Comparison of ENCODE assay signal across 13 cellular contexts in genomic region chr1:6961905-6962304, GRCh38.
DNase-seq lines count a peak whose midpoint lies in the region; TF ChIP-seq lines count a peak whose summit lies in the region.
"Had no signal": no experiment of that assay in that cellular context is flagged by ENCODE, and none has a peak within 500 bp of the region (broad histone marks: within the 10 kb centered on the region; RNA-seq: fewer than 3 reads in every experiment).

No MANE protein-coding gene starts in this region.

- H3K9ac ChIP-seq in H9 (ENCODE audit: extremely low read depth, insufficient read length, low read length) (peak overlapping the region; percentile 20), rectal smooth muscle tissue (ENCODE audit: low read length) (no peak overlapping the region), Karpas-422 (ENCODE audit: low read length) (no peak overlapping the region)

- no peak overlapping the region for H2BK5ac ChIP-seq in H9 (ENCODE audit: insufficient read length, low read length)

- no peaks in the 10 kb centered on the region for H3K9me3 ChIP-seq in H9 (ENCODE audit: control insufficient read depth, low read depth, low read length)
- no peaks in the 10 kb centered on the region for H3K9me3 ChIP-seq in right atrium auricular region
- no peaks in the 10 kb centered on the region for H3K9me3 ChIP-seq in Karpas-422 (ENCODE audit: low read length)
- H3K9me3 ChIP-seq: gastroesophageal sphincter had no signal

- H3K9me3 Mint-ChIP-seq in H9, result no peaks in the 10 kb centered on the region; a peak in 1 of 5 replicates

- peak overlapping the region in 2 of 3 experiments; percentile 18 to 65; a peak in 3 of 7 replicates for H3K27ac Mint-ChIP-seq in H9
- H3K27ac Mint-ChIP-seq: activated CD8-positive, alpha-beta memory T cell treated with anti-CD3 and anti-CD28 coated beads, Interleukin-2, amount 10 ng/mL, durations not matched to agents 7 days and 5 days had no signal

- peaks cover 0 to 6% (median 0%) of the 10 kb centered on the region in 3 experiments; a peak in 1 of 7 replicates for H3K36me3 Mint-ChIP-seq in H9 (ENCODE audit: insufficient read depth in 1 of 3, low read depth in 3 of 3)
- H3K36me3 Mint-ChIP-seq: activated CD8-positive, alpha-beta memory T cell treated with anti-CD3 and anti-CD28 coated beads, Interleukin-2, amount 10 ng/mL, durations not matched to agents 7 days and 5 days had no signal

- H3K23ac ChIP-seq in H9 (ENCODE audit: insufficient read length, low read depth, low read length), result no peak overlapping the region

- H3K4me3 ChIP-seq in right atrium auricular region (peak overlapping the region; percentile 19 to 34), rectal smooth muscle tissue (ENCODE audit: low read length) (peak overlapping the region; percentile 35), Karpas-422 (ENCODE audit: low read length) (no peak overlapping the region)
- H3K4me3 ChIP-seq: lung had no signal

- TF ChIP-seq CTCF in H9 (conservative IDR thresholded peaks at IDR 0.05) (no peak), VCaP (conservative IDR thresholded peaks at IDR 0.05) (no peak), right atrium auricular region (IDR thresholded peaks at IDR 0.05) (no peak)

- H2BK20ac ChIP-seq in H9 (ENCODE audit: low read depth, low read length, poor library complexity, severe bottlenecking), result no peak overlapping the region

- H3K36me3 ChIP-seq in right atrium auricular region (no peaks in the 10 kb centered on the region), rectal smooth muscle tissue (ENCODE audit: control insufficient read depth, insufficient read depth, low read length) (no peaks in the 10 kb centered on the region), Karpas-422 (ENCODE audit: insufficient read depth, low read length) (no peaks in the 10 kb centered on the region)
- H3K36me3 ChIP-seq: gastroesophageal sphincter had no signal

- no peak overlapping the region for H3K56ac ChIP-seq in H9 (ENCODE audit: insufficient read length, low read depth, low read length)

- H2BK12ac ChIP-seq in H9 (ENCODE audit: insufficient read length, low read depth, low read length), result no peak overlapping the region

- peak overlapping the region; percentile 79 to 85 for H3K4me3 Mint-ChIP-seq in H9

- H4K8ac ChIP-seq in H9 (replicated peaks; ENCODE audit: insufficient read length, low read depth, low read length), result no peak overlapping the region

- WGBS in H9 (ENCODE audit: extremely low coverage, insufficient read length, low lambda C conversion rate), result no CpG with 5 or more reads among the region's 23 CpGs

- no peak overlapping the region for H4K5ac ChIP-seq in H9 (ENCODE audit: insufficient read length, low read depth, low read length)

- no peak overlapping the region for H3K18ac ChIP-seq in H9 (ENCODE audit: insufficient read length, low read depth, low read length)

- H4K20me1 ChIP-seq in H9 (ENCODE audit: control insufficient read depth, insufficient read depth, insufficient read length) (no peaks in the 10 kb centered on the region), Karpas-422 (ENCODE audit: insufficient read depth, low read depth, low read length) (no peaks in the 10 kb centered on the region)

- no peaks in the 10 kb centered on the region for H3K9me2 ChIP-seq in Karpas-422 (replicated peaks; ENCODE audit: insufficient read depth, low read length)

- H3T11ph ChIP-seq in H9 (ENCODE audit: low read length), result no peak overlapping the region

- H3K27ac ChIP-seq in H9 (ENCODE audit: insufficient read length, low read depth, low read length) (no peak overlapping the region), VCaP (peak overlapping the region; percentile 95; the same call in 1 of the 2 replicates), right atrium auricular region (peak overlapping the region; percentile 51 to 77), rectal smooth muscle tissue (ENCODE audit: low read depth, low read length) (no peak overlapping the region), Karpas-422 (ENCODE audit: low read length) (no peak overlapping the region)

- peaks cover 45 to 52% of the 10 kb centered on the region in 2 experiments for H3K4me1 Mint-ChIP-seq in H9

- H3K4ac ChIP-seq in H9 (ENCODE audit: low read depth, low read length), result no peak overlapping the region

- no peaks in the 10 kb centered on the region for H3K79me1 ChIP-seq in H9 (ENCODE audit: insufficient read depth, low read depth, low read length, poor library complexity, severe bottlenecking)

- peaks cover 10% of the 10 kb centered on the region for H3K23me2 ChIP-seq in H9 (ENCODE audit: insufficient read length, low read depth, low read length, poor library complexity, severe bottlenecking)

- H3K4me1 ChIP-seq in H9 (ENCODE audit: insufficient read depth, low read length) (no peaks in the 10 kb centered on the region; the same call in 1 of the 2 replicates), right atrium auricular region (peaks cover 0 to 44% of the 10 kb centered on the region in 2 donors), rectal smooth muscle tissue (ENCODE audit: control insufficient read depth, insufficient read depth, low read length) (no peaks in the 10 kb centered on the region), Karpas-422 (ENCODE audit: low read length) (peaks cover 68% of the 10 kb centered on the region)

- no peak overlapping the region for H2AK5ac ChIP-seq in H9 (ENCODE audit: insufficient read length, low read length)

- H4K91ac ChIP-seq in H9 (ENCODE audit: insufficient read length, low read depth, low read length), result no peak overlapping the region

- H2BK15ac ChIP-seq in H9 (ENCODE audit: low read depth, low read length), result no peak overlapping the region

- H2AFZ ChIP-seq in H9 (ENCODE audit: low read length) (no peak overlapping the region), Karpas-422 (ENCODE audit: low read length) (no peak overlapping the region)

- H3K27me3 ChIP-seq in H9 (ENCODE audit: insufficient read depth, low read length) (no peaks in the 10 kb centered on the region), right atrium auricular region (peaks cover 0 to 9% of the 10 kb centered on the region in 2 donors), rectal smooth muscle tissue (ENCODE audit: control insufficient read depth, insufficient read depth, low read length) (peaks cover 4% of the 10 kb centered on the region), Karpas-422 (ENCODE audit: low read length) (no peaks in the 10 kb centered on the region; the same call in 1 of the 2 replicates)

- no peak overlapping the region for H3K14ac ChIP-seq in H9 (ENCODE audit: insufficient read depth, low read length)

- no peak overlapping the region for H2BK120ac ChIP-seq in H9 (ENCODE audit: low read depth, low read length, poor library complexity, severe bottlenecking)

- H3K79me2 ChIP-seq in H9 (ENCODE audit: insufficient read depth, low read length) (no peaks in the 10 kb centered on the region), Karpas-422 (ENCODE audit: low read length) (no peaks in the 10 kb centered on the region)

- DNase-seq in H9 (no peak), right atrium auricular region (ENCODE audit: low spot score) (no peak), Karpas-422 (no peak), GF-D8 (lab: John Stamatoyannopoulos, UW) (no peak), NCI-H1092 treated with DMSO at 0.1 percent for 48 hours (lab: John Stamatoyannopoulos, UW) (no peak)
- DNase-seq in stimulated activated CD4-positive, alpha-beta T cell treated with anti-CD3 and anti-CD28 coated beads, Interleukin-4, amount 100 ng/mL, for 24 hours, result no peak
- DNase-seq: amniotic stem cell, T1000 had no signal

- H3K27me3 Mint-ChIP-seq in H9 (ENCODE audit: low read depth), result peaks cover 10% of the 10 kb centered on the region

- H3K4me2 ChIP-seq in H9 (ENCODE audit: insufficient read depth, insufficient read length, low read length), result peak overlapping the region; percentile 84
- H3K4me2 ChIP-seq in Karpas-422 (ENCODE audit: low read depth, low read length, poor library complexity, severe bottlenecking), result no peak overlapping the region

Comparison
In these comparisons a context has a peak if more than half of its experiments do, and no peak if none do; other contexts are left out.
1. H3K27ac ChIP-seq: peak in VCaP (single experiment) and right atrium auricular region (2 of 2); none in H9 (single experiment), rectal smooth muscle tissue (single experiment) and Karpas-422 (single experiment).